1 cellular context compared by ENCODE assay signal in genomic region chr17:968812-969766, GRCh38.
A peak's percentile ranks its signal among the peaks of the same experiment; 100 is the strongest.
TF ChIP-seq lines count a peak whose summit lies in the region.

No MANE protein-coding gene starts in this region.

TF ChIP-seq in HEK293, 187 proteins besides CTCF, POLR2A, EP300 and RAD21 (continued from another document and continues in another):
- TF ChIP-seq ZNF280C (tag by site-specific recombination; IDR thresholded peaks at IDR 0.05) (no peak), PRDM1 (tag by site-specific recombination; IDR thresholded peaks at IDR 0.05) (no peak), ZNF600 (tag by site-specific recombination; IDR thresholded peaks at IDR 0.05) (peak; percentile 89), ZNF704 (tag by site-specific recombination; IDR thresholded peaks at IDR 0.05) (no peak), INSM2 (tag by site-specific recombination; IDR thresholded peaks at IDR 0.05) (peak; percentile 79; the same call in 1 of the 2 replicates), ZNF354C (tag by site-specific recombination; IDR thresholded peaks at IDR 0.05; ENCODE audit: borderline replicate concordance, low read depth) (no peak), ZBTB6 (tag by site-specific recombination; IDR thresholded peaks at IDR 0.05) (peak; percentile 39; the same call in 1 of the 2 replicates), GLIS2 (tag by site-specific recombination; IDR thresholded peaks at IDR 0.05) (no peak), ZNF341 (tag by site-specific recombination; IDR thresholded peaks at IDR 0.05; ENCODE audit: low read depth) (peak; percentile 63; the same call in 1 of the 2 replicates), ZSCAN4 (tag by site-specific recombination; IDR thresholded peaks at IDR 0.05) (no peak), KLF9 (tag by site-specific recombination; IDR thresholded peaks at IDR 0.05; ENCODE audit: low read depth) (peak; percentile 31; the same call in 1 of the 2 replicates), ZNF223 (tag by site-specific recombination; IDR thresholded peaks at IDR 0.05) (no peak), ZNF48 (tag by site-specific recombination; IDR thresholded peaks at IDR 0.05) (no peak), ZBTB20 (tag by site-specific recombination; IDR thresholded peaks at IDR 0.05) (peak; percentile 98), TCF7L2 (IDR thresholded peaks at IDR 0.05; ENCODE audit: borderline replicate concordance, low read depth, low read length) (no peak), GFI1B (tag by site-specific recombination; IDR thresholded peaks at IDR 0.05) (no peak), ZEB2 (tag by site-specific recombination; IDR thresholded peaks at IDR 0.05) (no peak), ZSCAN5A (tag by site-specific recombination; IDR thresholded peaks at IDR 0.05) (no peak), HOXC10 (CRISPR knock-in tag; IDR thresholded peaks at IDR 0.05) (no peak), ZBTB17 (tag by site-specific recombination; IDR thresholded peaks at IDR 0.05) (peak; percentile 62; the same call in 1 of the 2 replicates), ZNF596 (tag by site-specific recombination; IDR thresholded peaks at IDR 0.05) (peak; percentile 75), ZNF701 (tag by site-specific recombination; IDR thresholded peaks at IDR 0.05) (no peak), KLF1 (tag by site-specific recombination; IDR thresholded peaks at IDR 0.05) (no peak), PRDM6 (tag by site-specific recombination; IDR thresholded peaks at IDR 0.05) (peak; percentile 81), PATZ1 (tag by site-specific recombination; IDR thresholded peaks at IDR 0.05) (peak; percentile 40; the same call in 1 of the 2 replicates), ATF2 (tag by site-specific recombination; IDR thresholded peaks at IDR 0.05; ENCODE audit: low read depth) (no peak), ZFP41 (tag by site-specific recombination; IDR thresholded peaks at IDR 0.05; ENCODE audit: borderline replicate concordance) (no peak), GLI4 (tag by site-specific recombination; IDR thresholded peaks at IDR 0.05) (no peak), ZNF24 (tag by site-specific recombination; IDR thresholded peaks at IDR 0.05) (0 out of 2 replicates have a peak, but pooled peaks have one; percentile 19), PRDM10 (tag by site-specific recombination; IDR thresholded peaks at IDR 0.05) (peak; percentile 90), ZNF585B (tag by site-specific recombination; IDR thresholded peaks at IDR 0.05) (no peak), OSR2 (tag by site-specific recombination; IDR thresholded peaks at IDR 0.05) (peak; percentile 57; the same call in 1 of the 2 replicates), BCL11A (tag by site-specific recombination; IDR thresholded peaks at IDR 0.05; ENCODE audit: low read depth) (peak; percentile 8; the same call in 1 of the 2 replicates), ZNF391 (tag by site-specific recombination; IDR thresholded peaks at IDR 0.05; ENCODE audit: borderline replicate concordance, low read depth) (no peak), TRIM28 (IDR thresholded peaks at IDR 0.05; ENCODE audit: borderline replicate concordance, low read length) (no peak), ZXDB (tag by site-specific recombination; IDR thresholded peaks at IDR 0.05) (no peak), ZNF10 (tag by site-specific recombination; IDR thresholded peaks at IDR 0.05) (no peak), SCRT2 (tag by site-specific recombination; IDR thresholded peaks at IDR 0.05) (no peak), ZNF677 (tag by site-specific recombination; IDR thresholded peaks at IDR 0.05) (no peak)
